In the genomic region with DNA sequence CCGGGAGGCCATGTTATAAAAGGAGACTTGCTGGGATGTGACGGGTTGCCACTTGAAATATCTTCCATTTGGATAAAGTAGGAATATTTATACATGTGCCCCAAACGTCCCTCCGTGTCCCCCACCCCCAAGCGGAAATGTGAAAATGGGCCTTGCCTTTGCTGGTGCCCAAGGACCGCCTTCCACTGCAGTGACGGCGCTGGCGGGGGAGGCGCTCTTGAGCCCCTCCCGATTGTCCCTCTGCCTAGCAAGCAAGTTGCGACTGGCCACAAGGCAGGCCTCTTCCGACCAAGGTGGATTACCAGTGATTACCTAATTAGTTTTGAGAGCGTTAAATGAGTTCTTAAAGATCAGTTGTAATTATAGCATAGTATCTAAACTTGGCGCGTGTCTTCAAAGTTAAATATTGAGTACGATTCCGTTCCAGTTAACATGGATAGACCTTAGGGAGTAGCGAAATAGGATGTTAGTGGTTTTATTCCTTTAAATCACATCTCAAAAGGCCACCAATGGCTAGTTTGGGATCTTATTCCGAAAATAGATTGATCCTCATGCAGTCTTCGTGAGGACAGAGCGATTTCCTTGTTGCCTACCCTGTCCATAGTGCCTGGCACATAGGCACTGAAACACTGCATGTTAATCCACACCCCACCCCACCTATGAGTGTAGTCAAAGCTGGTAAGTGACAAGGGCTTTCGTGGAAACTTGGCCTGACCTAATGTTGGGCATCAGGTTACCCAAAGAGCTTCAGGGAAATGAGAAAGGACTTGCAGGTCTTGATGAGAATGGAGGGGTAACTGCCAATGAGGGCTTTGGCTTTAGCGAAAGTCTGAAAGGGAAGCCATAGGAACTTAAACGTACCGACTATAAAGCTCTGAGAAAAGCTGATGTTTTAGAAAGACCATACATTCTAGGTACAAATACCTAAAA, we compare ENCODE assay signal across 1 cellular context.
TF ChIP-seq lines count a peak whose summit lies in the region.

No MANE protein-coding gene starts in this region.

TF ChIP-seq in HEK293, 187 proteins besides CTCF, POLR2A, EP300 and RAD21 (continued from another document):
- TF ChIP-seq KLF16 (tag by site-specific recombination; IDR thresholded peaks at IDR 0.05): peak; percentile 38; the same call in 1 of the 2 replicates
- TF ChIP-seq, protein P1, sequence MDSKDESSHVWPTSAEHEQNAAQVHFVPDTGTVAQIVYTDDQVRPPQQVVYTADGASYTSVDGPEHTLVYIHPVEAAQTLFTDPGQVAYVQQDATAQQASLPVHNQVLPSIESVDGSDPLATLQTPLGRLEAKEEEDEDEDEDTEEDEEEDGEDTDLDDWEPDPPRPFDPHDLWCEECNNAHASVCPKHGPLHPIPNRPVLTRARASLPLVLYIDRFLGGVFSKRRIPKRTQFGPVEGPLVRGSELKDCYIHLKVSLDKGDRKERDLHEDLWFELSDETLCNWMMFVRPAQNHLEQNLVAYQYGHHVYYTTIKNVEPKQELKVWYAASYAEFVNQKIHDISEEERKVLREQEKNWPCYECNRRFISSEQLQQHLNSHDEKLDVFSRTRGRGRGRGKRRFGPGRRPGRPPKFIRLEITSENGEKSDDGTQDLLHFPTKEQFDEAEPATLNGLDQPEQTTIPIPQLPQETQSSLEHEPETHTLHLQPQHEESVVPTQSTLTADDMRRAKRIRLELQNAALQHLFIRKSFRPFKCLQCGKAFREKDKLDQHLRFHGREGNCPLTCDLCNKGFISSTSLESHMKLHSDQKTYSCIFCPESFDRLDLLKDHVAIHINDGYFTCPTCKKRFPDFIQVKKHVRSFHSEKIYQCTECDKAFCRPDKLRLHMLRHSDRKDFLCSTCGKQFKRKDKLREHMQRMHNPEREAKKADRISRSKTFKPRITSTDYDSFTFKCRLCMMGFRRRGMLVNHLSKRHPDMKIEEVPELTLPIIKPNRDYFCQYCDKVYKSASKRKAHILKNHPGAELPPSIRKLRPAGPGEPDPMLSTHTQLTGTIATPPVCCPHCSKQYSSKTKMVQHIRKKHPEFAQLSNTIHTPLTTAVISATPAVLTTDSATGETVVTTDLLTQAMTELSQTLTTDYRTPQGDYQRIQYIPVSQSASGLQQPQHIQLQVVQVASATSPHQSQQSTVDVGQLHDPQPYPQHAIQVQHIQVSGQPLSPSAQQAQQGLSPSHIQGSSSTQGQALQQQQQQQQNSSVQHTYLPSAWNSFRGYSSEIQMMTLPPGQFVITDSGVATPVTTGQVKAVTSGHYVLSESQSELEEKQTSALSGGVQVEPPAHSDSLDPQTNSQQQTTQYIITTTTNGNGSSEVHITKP (tag by site-specific recombination; IDR thresholded peaks at IDR 0.05): peak; percentile 82
- TF ChIP-seq ZNF843 (tag by site-specific recombination; IDR thresholded peaks at IDR 0.05): peak; percentile 35; the same call in 1 of the 2 replicates
- TF ChIP-seq, protein P2, sequence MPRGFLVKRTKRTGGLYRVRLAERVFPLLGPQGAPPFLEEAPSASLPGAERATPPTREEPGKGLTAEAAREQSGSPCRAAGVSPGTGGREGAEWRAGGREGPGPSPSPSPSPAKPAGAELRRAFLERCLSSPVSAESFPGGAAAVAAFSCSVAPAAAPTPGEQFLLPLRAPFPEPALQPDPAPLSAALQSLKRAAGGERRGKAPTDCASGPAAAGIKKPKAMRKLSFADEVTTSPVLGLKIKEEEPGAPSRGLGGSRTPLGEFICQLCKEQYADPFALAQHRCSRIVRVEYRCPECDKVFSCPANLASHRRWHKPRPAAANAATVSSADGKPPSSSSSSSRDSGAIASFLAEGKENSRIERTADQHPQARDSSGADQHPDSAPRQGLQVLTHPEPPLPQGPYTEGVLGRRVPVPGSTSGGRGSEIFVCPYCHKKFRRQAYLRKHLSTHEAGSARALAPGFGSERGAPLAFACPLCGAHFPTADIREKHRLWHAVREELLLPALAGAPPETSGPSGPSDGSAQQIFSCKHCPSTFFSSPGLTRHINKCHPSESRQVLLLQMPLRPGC (tag by site-specific recombination; IDR thresholded peaks at IDR 0.05): no peak
- TF ChIP-seq, protein P3, sequence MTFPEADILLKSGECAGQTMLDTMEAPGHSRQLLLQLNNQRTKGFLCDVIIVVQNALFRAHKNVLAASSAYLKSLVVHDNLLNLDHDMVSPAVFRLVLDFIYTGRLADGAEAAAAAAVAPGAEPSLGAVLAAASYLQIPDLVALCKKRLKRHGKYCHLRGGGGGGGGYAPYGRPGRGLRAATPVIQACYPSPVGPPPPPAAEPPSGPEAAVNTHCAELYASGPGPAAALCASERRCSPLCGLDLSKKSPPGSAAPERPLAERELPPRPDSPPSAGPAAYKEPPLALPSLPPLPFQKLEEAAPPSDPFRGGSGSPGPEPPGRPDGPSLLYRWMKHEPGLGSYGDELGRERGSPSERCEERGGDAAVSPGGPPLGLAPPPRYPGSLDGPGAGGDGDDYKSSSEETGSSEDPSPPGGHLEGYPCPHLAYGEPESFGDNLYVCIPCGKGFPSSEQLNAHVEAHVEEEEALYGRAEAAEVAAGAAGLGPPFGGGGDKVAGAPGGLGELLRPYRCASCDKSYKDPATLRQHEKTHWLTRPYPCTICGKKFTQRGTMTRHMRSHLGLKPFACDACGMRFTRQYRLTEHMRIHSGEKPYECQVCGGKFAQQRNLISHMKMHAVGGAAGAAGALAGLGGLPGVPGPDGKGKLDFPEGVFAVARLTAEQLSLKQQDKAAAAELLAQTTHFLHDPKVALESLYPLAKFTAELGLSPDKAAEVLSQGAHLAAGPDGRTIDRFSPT (tag by site-specific recombination; IDR thresholded peaks at IDR 0.05): peak; percentile 60; the same call in 1 of the 2 replicates
- TF ChIP-seq ZNF791 (tag by site-specific recombination; IDR thresholded peaks at IDR 0.05): no peak
- TF ChIP-seq, protein P4, sequence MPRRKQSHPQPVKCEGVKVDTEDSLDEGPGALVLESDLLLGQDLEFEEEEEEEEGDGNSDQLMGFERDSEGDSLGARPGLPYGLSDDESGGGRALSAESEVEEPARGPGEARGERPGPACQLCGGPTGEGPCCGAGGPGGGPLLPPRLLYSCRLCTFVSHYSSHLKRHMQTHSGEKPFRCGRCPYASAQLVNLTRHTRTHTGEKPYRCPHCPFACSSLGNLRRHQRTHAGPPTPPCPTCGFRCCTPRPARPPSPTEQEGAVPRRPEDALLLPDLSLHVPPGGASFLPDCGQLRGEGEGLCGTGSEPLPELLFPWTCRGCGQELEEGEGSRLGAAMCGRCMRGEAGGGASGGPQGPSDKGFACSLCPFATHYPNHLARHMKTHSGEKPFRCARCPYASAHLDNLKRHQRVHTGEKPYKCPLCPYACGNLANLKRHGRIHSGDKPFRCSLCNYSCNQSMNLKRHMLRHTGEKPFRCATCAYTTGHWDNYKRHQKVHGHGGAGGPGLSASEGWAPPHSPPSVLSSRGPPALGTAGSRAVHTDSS (tag by site-specific recombination; IDR thresholded peaks at IDR 0.05): 0 out of 2 replicates have a peak, but pooled peaks have one; percentile 12
- TF ChIP-seq ZNF2 (tag by site-specific recombination; IDR thresholded peaks at IDR 0.05): peak; percentile 33; the same call in 1 of the 2 replicates
- TF ChIP-seq ZEB2 (tag by site-specific recombination; IDR thresholded peaks at IDR 0.05): peak; percentile 17; the same call in 1 of the 2 replicates
- TF ChIP-seq, protein P5, sequence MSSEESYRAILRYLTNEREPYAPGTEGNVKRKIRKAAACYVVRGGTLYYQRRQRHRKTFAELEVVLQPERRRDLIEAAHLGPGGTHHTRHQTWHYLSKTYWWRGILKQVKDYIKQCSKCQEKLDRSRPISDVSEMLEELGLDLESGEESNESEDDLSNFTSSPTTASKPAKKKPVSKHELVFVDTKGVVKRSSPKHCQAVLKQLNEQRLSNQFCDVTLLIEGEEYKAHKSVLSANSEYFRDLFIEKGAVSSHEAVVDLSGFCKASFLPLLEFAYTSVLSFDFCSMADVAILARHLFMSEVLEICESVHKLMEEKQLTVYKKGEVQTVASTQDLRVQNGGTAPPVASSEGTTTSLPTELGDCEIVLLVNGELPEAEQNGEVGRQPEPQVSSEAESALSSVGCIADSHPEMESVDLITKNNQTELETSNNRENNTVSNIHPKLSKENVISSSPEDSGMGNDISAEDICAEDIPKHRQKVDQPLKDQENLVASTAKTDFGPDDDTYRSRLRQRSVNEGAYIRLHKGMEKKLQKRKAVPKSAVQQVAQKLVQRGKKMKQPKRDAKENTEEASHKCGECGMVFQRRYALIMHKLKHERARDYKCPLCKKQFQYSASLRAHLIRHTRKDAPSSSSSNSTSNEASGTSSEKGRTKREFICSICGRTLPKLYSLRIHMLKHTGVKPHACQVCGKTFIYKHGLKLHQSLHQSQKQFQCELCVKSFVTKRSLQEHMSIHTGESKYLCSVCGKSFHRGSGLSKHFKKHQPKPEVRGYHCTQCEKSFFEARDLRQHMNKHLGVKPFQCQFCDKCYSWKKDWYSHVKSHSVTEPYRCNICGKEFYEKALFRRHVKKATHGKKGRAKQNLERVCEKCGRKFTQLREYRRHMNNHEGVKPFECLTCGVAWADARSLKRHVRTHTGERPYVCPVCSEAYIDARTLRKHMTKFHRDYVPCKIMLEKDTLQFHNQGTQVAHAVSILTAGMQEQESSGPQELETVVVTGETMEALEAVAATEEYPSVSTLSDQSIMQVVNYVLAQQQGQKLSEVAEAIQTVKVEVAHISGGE (tag by site-specific recombination; conservative IDR thresholded peaks at IDR 0.05; ENCODE audit: low read depth): peak; percentile 62
- TF ChIP-seq ZNF335 (tag by site-specific recombination; conservative IDR thresholded peaks at IDR 0.05): peak; percentile 35
- TF ChIP-seq, protein P6, sequence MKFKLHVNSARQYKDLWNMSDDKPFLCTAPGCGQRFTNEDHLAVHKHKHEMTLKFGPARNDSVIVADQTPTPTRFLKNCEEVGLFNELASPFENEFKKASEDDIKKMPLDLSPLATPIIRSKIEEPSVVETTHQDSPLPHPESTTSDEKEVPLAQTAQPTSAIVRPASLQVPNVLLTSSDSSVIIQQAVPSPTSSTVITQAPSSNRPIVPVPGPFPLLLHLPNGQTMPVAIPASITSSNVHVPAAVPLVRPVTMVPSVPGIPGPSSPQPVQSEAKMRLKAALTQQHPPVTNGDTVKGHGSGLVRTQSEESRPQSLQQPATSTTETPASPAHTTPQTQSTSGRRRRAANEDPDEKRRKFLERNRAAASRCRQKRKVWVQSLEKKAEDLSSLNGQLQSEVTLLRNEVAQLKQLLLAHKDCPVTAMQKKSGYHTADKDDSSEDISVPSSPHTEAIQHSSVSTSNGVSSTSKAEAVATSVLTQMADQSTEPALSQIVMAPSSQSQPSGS (tag by site-specific recombination; IDR thresholded peaks at IDR 0.05; ENCODE audit: low read depth): 0 out of 2 replicates have a peak, but pooled peaks have one; percentile 20
- TF ChIP-seq ZNF610 (tag by site-specific recombination; IDR thresholded peaks at IDR 0.05; ENCODE audit: borderline replicate concordance): no peak; the same call in 1 of the 2 replicates
- no peak for TF ChIP-seq ZSCAN23 (tag by site-specific recombination; IDR thresholded peaks at IDR 0.05)
